Comparison of ENCODE assay signal across 8 cellular contexts in the genomic region with DNA sequence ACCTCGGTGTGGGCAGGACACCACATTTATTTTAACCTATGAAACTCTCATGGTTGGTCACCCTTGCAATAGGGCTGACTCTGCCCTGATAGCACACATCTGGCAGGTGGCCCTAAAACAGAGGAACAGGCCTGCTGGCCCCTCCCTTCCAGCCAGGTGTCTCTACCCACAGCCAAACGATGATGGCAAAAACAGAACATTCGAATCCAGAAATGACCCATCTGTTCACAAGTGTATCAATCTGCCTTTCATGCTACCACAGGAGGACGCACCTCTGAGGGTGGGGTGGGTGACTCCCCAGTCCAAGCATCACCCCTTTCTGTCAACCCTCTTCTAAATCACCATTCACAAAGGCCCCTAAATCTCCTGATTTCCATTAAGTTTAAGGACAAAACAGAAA.
DNase-seq lines count a peak whose midpoint lies in the region; ATAC-seq and TF ChIP-seq lines count a peak whose summit lies in the region.

No MANE protein-coding gene starts in this region.

- CTCF ChIA-PET in naive thymus-derived CD4-positive, alpha-beta T cell (lab: Charles Lee): interaction anchor here (0.5 to 3.2 kb wide), 7 partner anchors 11 to 162 kb away, joined by 3 to 13 read pairs (median 6); no protein-coding TSS in a partner anchor

- no peak overlapping the region for H3K4me3 ChIP-seq in KMS-11 (IDR thresholded peaks at IDR 0.05; ENCODE audit: insufficient read depth, low read depth, low read length)
- H3K4me3 ChIP-seq in naive thymus-derived CD4-positive, alpha-beta T cell (ENCODE audit: low read length): peak overlapping the region; percentile 25

- ATAC-seq in GM18508 (IDR thresholded peaks at IDR 0.05; ENCODE audit: insufficient read depth, unreplicated experiment) (peak; percentile 27), GM21515 (IDR thresholded peaks at IDR 0.05; ENCODE audit: unreplicated experiment) (peak; percentile 57), left colon (no peak)
- ATAC-seq in naive thymus-derived CD4-positive, alpha-beta T cell: no peak

- H3K27ac ChIP-seq in KMS-11: peak overlapping the region; percentile 81
- peak overlapping the region; percentile 97 for H3K27ac ChIP-seq in naive thymus-derived CD4-positive, alpha-beta T cell (ENCODE audit: low read depth, low read length)

- peaks cover 77 to 100% (median 100%) of the 10 kb centered on the region in 7 donors for H3K4me1 Mint-ChIP-seq in naive thymus-derived CD4-positive, alpha-beta T cell

- peak overlapping the region; percentile 73 to 99 (median 79) for H3K4me3 Mint-ChIP-seq in naive thymus-derived CD4-positive, alpha-beta T cell

- H3K79me2 ChIP-seq in KMS-11 (ENCODE audit: insufficient read depth, low read depth): peaks cover 28% of the 10 kb centered on the region; the same call in 1 of the 2 replicates

- H3K9me3 ChIP-seq in naive thymus-derived CD4-positive, alpha-beta T cell (ENCODE audit: control insufficient read depth in 2 of 3, low read length in 3 of 3): no peaks in the 10 kb centered on the region

- no peak for DNase-seq in naive thymus-derived CD4-positive, alpha-beta T cell
- DNase-seq in NCI-H1105 (lab: John Stamatoyannopoulos, UW): no peak
- DNase-seq in NOMO-1 (lab: John Stamatoyannopoulos, UW; ENCODE audit: unreplicated experiment in 2 of 2): no peak
- no peak for DNase-seq in left colon
- no peak for DNase-seq in NCI-H446 (lab: John Stamatoyannopoulos, UW)

- TF ChIP-seq CTCF in KMS-11 (conservative IDR thresholded peaks at IDR 0.05; ENCODE audit: low read depth, low read length): no peak

- peak overlapping the region; percentile 14; the same call in 1 of the 2 replicates for H3K9ac ChIP-seq in KMS-11

- intact Hi-C loops in naive thymus-derived CD4-positive, alpha-beta T cell (cut with micrococcal nuclease): loop anchor here (2.0 kb wide), 3 partner anchors 14 to 274 kb away; no protein-coding TSS in a partner anchor
- intact Hi-C loops in left colon (cut with DNase I, micrococcal nuclease): no loop called here

- POLR2A ChIA-PET in naive thymus-derived CD4-positive, alpha-beta T cell (lab: Charles Lee): interaction anchor here (0.7 to 23.5 kb wide), 11 partner anchors 10 to 186 kb away, joined by 3 to 560 read pairs (median 22); no protein-coding TSS in a partner anchor

- H3K4me1 ChIP-seq in KMS-11 (ENCODE audit: low read depth, poor library complexity, severe bottlenecking): peaks cover 84% of the 10 kb centered on the region
- H3K4me1 ChIP-seq in naive thymus-derived CD4-positive, alpha-beta T cell (ENCODE audit: control insufficient read depth in 2 of 2, insufficient read depth in 2 of 2, low read length in 2 of 2): peaks cover 99 to 100% of the 10 kb centered on the region in 2 donors

- peak overlapping the region; percentile 93 for H3K4me2 ChIP-seq in KMS-11

- no peaks in the 10 kb centered on the region for H3K36me3 ChIP-seq in KMS-11 (ENCODE audit: insufficient read depth)
- peaks cover 44 to 68% (median 46%) of the 10 kb centered on the region in 3 experiments for H3K36me3 ChIP-seq in naive thymus-derived CD4-positive, alpha-beta T cell (ENCODE audit: control insufficient read depth in 2 of 3, insufficient read depth in 3 of 3, low read length in 3 of 3)

- H4K20me1 ChIP-seq in KMS-11 (ENCODE audit: insufficient read depth): no peaks in the 10 kb centered on the region

- no peaks in the 10 kb centered on the region for H3K27me3 ChIP-seq in KMS-11 (ENCODE audit: insufficient read depth, low read depth)
- H3K27me3 ChIP-seq in naive thymus-derived CD4-positive, alpha-beta T cell (ENCODE audit: control insufficient read depth in 2 of 2, insufficient read depth in 2 of 2, low read length in 2 of 2): no peaks in the 10 kb centered on the region

- H3K27me3 Mint-ChIP-seq in naive thymus-derived CD4-positive, alpha-beta T cell: no peaks in the 10 kb centered on the region

- peak overlapping the region; percentile 88 to 100 (median 98) for H3K27ac Mint-ChIP-seq in naive thymus-derived CD4-positive, alpha-beta T cell

- H2AFZ ChIP-seq in KMS-11 (ENCODE audit: low read depth): no peak overlapping the region

- peaks cover 0 to 1% (median 0%) of the 10 kb centered on the region in 11 donors for H3K9me3 Mint-ChIP-seq in naive thymus-derived CD4-positive, alpha-beta T cell

- peaks cover 38 to 91% (median 80%) of the 10 kb centered on the region in 5 donors for H3K36me3 Mint-ChIP-seq in naive thymus-derived CD4-positive, alpha-beta T cell

Comparison
In these comparisons a context has a peak if more than half of its experiments do, and no peak if none do; other contexts are left out.
1. ATAC-seq: peak in GM18508 (single experiment) and GM21515 (single experiment); none in naive thymus-derived CD4-positive, alpha-beta T cell (single experiment) and left colon (single experiment).
2. intact Hi-C loops: an anchor here in naive thymus-derived CD4-positive, alpha-beta T cell (2.0 kb wide); none called in left colon.